18 cellular contexts compared by ENCODE assay signal in genomic region chr2:144619760-144620159, GRCh38.
DNase-seq lines count a peak whose midpoint lies in the region; ATAC-seq and TF ChIP-seq lines count a peak whose summit lies in the region.
"Had no signal": no experiment of that assay in that cellular context is flagged by ENCODE, and none has a peak within 500 bp of the region (broad histone marks: within the 10 kb centered on the region; RNA-seq: fewer than 3 reads in every experiment).

No MANE protein-coding gene starts in this region.

- no peaks in the 10 kb centered on the region for H3K36me3 Mint-ChIP-seq in activated T-helper 17 cell treated with anti-CD3 and anti-CD28 coated beads, Interleukin-2, amount 50 U/mL, for 72 hours (ENCODE audit: low read depth)
- H3K36me3 Mint-ChIP-seq: CD4-positive, CD25-positive, alpha-beta regulatory T cell had no signal

- no peak for TF ChIP-seq CTCF in GM12865 (IDR thresholded peaks at IDR 0.05; ENCODE audit: insufficient read depth, low read depth, low read length, missing control alignments)

- DNase-seq in GM12865 (ENCODE audit: low read depth) = peak; percentile 15
- DNase-seq in NK-92 (lab: John Stamatoyannopoulos, UW; ENCODE audit: unreplicated experiment) = no peak
- DNase-seq in NOMO-1 treated with DMSO at 0.1 percent for 48 hours (lab: John Stamatoyannopoulos, UW; ENCODE audit: unreplicated experiment) = no peak
- DNase-seq in NCI-H1436 (lab: John Stamatoyannopoulos, UW) = no peak
- DNase-seq: CD4-positive, CD25-positive, alpha-beta regulatory T cell; EL; MV-4-11; NCI-H1105 treated with DMSO at 0.1 percent for 48 hours; NCI-H1694; NCI-H2081; NCI-H446 treated with DMSO at 0.1 percent for 48 hours; NCI-H526 treated with DMSO at 0.1 percent for 48 hours had no signal

- peaks cover 19% of the 10 kb centered on the region for H3K27me3 Mint-ChIP-seq in activated T-helper 17 cell treated with anti-CD3 and anti-CD28 coated beads, Interleukin-2, amount 50 U/mL, for 72 hours

- no peak overlapping the region for H3K27ac Mint-ChIP-seq in activated T-helper 17 cell treated with anti-CD3 and anti-CD28 coated beads, Interleukin-2, amount 50 U/mL, for 72 hours
- H3K27ac Mint-ChIP-seq: CD4-positive, CD25-positive, alpha-beta regulatory T cell; IgD-negative memory B cell had no signal

- no peak overlapping the region for H3K4me3 ChIP-seq in GM12865 (ENCODE audit: low read depth, low read length)

- peak; percentile 72 for ATAC-seq in GM18520 (IDR thresholded peaks at IDR 0.05; ENCODE audit: unreplicated experiment)
- ATAC-seq in HG02852 (IDR thresholded peaks at IDR 0.05; ENCODE audit: unreplicated experiment) = peak; percentile 50
- peak; percentile 97 for ATAC-seq in activated T-helper 17 cell treated with anti-CD3 and anti-CD28 coated beads, Interleukin-2, amount 50 U/mL, for 72 hours (replicated peaks)
- ATAC-seq: Panc1, SK-N-SH treated with all-trans-retinoic acid at 6 μM for 48 hours had no signal

- H3K9me3 Mint-ChIP-seq in activated T-helper 17 cell treated with anti-CD3 and anti-CD28 coated beads, Interleukin-2, amount 50 U/mL, for 72 hours = peaks cover 7% of the 10 kb centered on the region

- no peaks in the 10 kb centered on the region for H3K4me1 Mint-ChIP-seq in activated T-helper 17 cell treated with anti-CD3 and anti-CD28 coated beads, Interleukin-2, amount 50 U/mL, for 72 hours
- H3K4me1 Mint-ChIP-seq: CD4-positive, CD25-positive, alpha-beta regulatory T cell; IgD-negative memory B cell had no signal

- H3K4me3 Mint-ChIP-seq in activated T-helper 17 cell treated with anti-CD3 and anti-CD28 coated beads, Interleukin-2, amount 50 U/mL, for 72 hours = no peak overlapping the region
- H3K4me3 Mint-ChIP-seq: CD4-positive, CD25-positive, alpha-beta regulatory T cell; IgD-negative memory B cell had no signal
